ENCODE assay signal across 19 cellular contexts in genomic region chr15:84822774-84823579, GRCh38. TPM values are rescaled to one million over a fixed set of nuclear protein-coding genes. Genes with fewer than 3 reads are reported as not detected.
DNase-seq lines count a peak whose midpoint lies in the region; ATAC-seq, FAIRE-seq and TF ChIP-seq lines count a peak whose summit lies in the region.
"Had no signal": no experiment of that assay in that cellular context is flagged by ENCODE, and none has a peak within 500 bp of the region (broad histone marks: within the 10 kb centered on the region; RNA-seq: fewer than 3 reads in every experiment).

No MANE protein-coding gene starts in this region.

- no peaks in the 10 kb centered on the region for H3K27me3 ChIP-seq in GM23338 (ENCODE audit: insufficient read depth)
- H3K27me3 ChIP-seq in spleen (replicated peaks in 1 of 7), result peaks cover 0 to 1% (median 0%) of the 10 kb centered on the region in 7 donors
- H3K27me3 ChIP-seq: adrenal gland, cardiac muscle cell had no signal

- no peak overlapping the region for H3K9ac ChIP-seq in kidney (ENCODE audit: low read length in 2 of 2)

- peaks cover 4% of the 10 kb centered on the region; the same call in 1 of the 2 replicates for H3K36me3 ChIP-seq in GM23338 (ENCODE audit: insufficient read depth)
- H3K36me3 ChIP-seq in kidney (ENCODE audit: control insufficient read depth in 1 of 2, insufficient read depth in 2 of 2, low read length in 2 of 2), result peaks cover 0 to 6% of the 10 kb centered on the region in 2 donors
- no peaks in the 10 kb centered on the region for H3K36me3 ChIP-seq in spleen
- H3K36me3 ChIP-seq: adrenal gland had no signal

- H3K4me2 ChIP-seq in GM23338, result no peak overlapping the region
- H3K4me2 ChIP-seq: PC-9 had no signal

- no peaks in the 10 kb centered on the region for H3K9me3 Mint-ChIP-seq in GM23338
- H3K9me3 Mint-ChIP-seq in activated naive CD4-positive, alpha-beta T cell treated with anti-CD3 and anti-CD28 coated beads for 36 hours, result no peaks in the 10 kb centered on the region
- H3K9me3 Mint-ChIP-seq: memory B cell had no signal

- DNase-seq in GM23338 (ENCODE audit: low spot score) (no peak), NCI-H526 treated with DMSO at 0.1 percent for 48 hours (lab: John Stamatoyannopoulos, UW) (peak; percentile 6), kidney (no peak), spleen (peak; percentile 34), NCI-H2081 treated with DMSO at 0.1 percent for 48 hours (lab: John Stamatoyannopoulos, UW) (no peak)
- no peak for DNase-seq in activated T-cell treated with anti-CD3 and anti-CD28 coated beads, Interleukin-2, amount 50 U/mL, for 1 hour
- DNase-seq in activated naive CD4-positive, alpha-beta T cell treated with anti-CD3 and anti-CD28 coated beads for 36 hours, result no peak
- DNase-seq: activated CD4-positive, alpha-beta T cell treated with anti-CD3 and anti-CD28 coated beads for 36 hours; activated CD8-positive, alpha-beta memory T cell treated with anti-CD3 and anti-CD28 coated beads, Interleukin-2, amount 10 ng/mL, durations not matched to agents 7 days and 5 days; adrenal gland; EL; H7; NCI-H2081; NCI-H774; PC-9; stimulated activated naive CD4-positive, alpha-beta T cell had no signal

- peaks cover 21% of the 10 kb centered on the region for H3K79me2 ChIP-seq in GM23338 (replicated peaks; ENCODE audit: insufficient read depth)

- H3K9me3 ChIP-seq in kidney (ENCODE audit: control insufficient read depth in 1 of 2, low read length in 2 of 2), result no peaks in the 10 kb centered on the region
- H3K9me3 ChIP-seq in spleen, result no peaks in the 10 kb centered on the region
- H3K9me3 ChIP-seq: adrenal gland had no signal

- H3K9me2 ChIP-seq in GM23338 (ENCODE audit: insufficient read depth), result no peaks in the 10 kb centered on the region

- no peaks in the 10 kb centered on the region for H3F3A ChIP-seq in GM23338 (replicated peaks; ENCODE audit: low read depth)

- H4K20me1 ChIP-seq in GM23338 (replicated peaks; ENCODE audit: insufficient read depth), result peaks cover 3% of the 10 kb centered on the region

- TF ChIP-seq POLR2A in spleen (IDR thresholded peaks at IDR 0.05), result no peak

- H2AFZ ChIP-seq in GM23338, result no peak overlapping the region
- H2AFZ ChIP-seq: PC-9 had no signal

- intact Hi-C loops in kidney (cut with DNase I), result no loop called here
- intact Hi-C loops in spleen (cut with DNase I; ENCODE audit: low total_unique reads), result no loop called here
- intact Hi-C loops in activated naive CD4-positive, alpha-beta T cell treated with anti-CD3 and anti-CD28 coated beads for 36 hours (cut with micrococcal nuclease), result no loop called here

- H3K36me3 Mint-ChIP-seq in GM23338 (ENCODE audit: low read depth), result peaks cover 9% of the 10 kb centered on the region
- H3K36me3 Mint-ChIP-seq in activated naive CD4-positive, alpha-beta T cell treated with anti-CD3 and anti-CD28 coated beads for 36 hours (ENCODE audit: low read depth), result no peaks in the 10 kb centered on the region
- H3K36me3 Mint-ChIP-seq: activated CD8-positive, alpha-beta memory T cell treated with anti-CD3 and anti-CD28 coated beads, Interleukin-2, amount 10 ng/mL, durations not matched to agents 7 days and 5 days; memory B cell had no signal

- peaks cover 43% of the 10 kb centered on the region for H3K4me1 Mint-ChIP-seq in GM23338
- peaks cover 3% of the 10 kb centered on the region for H3K4me1 Mint-ChIP-seq in activated naive CD4-positive, alpha-beta T cell treated with anti-CD3 and anti-CD28 coated beads for 36 hours (ENCODE audit: low read depth)

- TF ChIP-seq CTCF in GM23338 (conservative IDR thresholded peaks at IDR 0.05; ENCODE audit: low read depth in 2 of 2), result no peak
- TF ChIP-seq CTCF in kidney (IDR thresholded peaks at IDR 0.05; ENCODE audit: borderline replicate concordance, extremely low read depth, insufficient read depth), result no peak
- TF ChIP-seq CTCF in spleen (IDR thresholded peaks at IDR 0.05 in 8 of 11, conservative IDR thresholded peaks at IDR 0.05 in 3 of 11), result no peak

- peak overlapping the region; percentile 76; the same call in 1 of the 2 replicates for H3K27ac Mint-ChIP-seq in GM23338
- H3K27ac Mint-ChIP-seq in activated naive CD4-positive, alpha-beta T cell treated with anti-CD3 and anti-CD28 coated beads for 36 hours, result no peak overlapping the region
- H3K27ac Mint-ChIP-seq: activated CD4-positive, alpha-beta T cell treated with anti-CD3 and anti-CD28 coated beads for 36 hours; activated CD8-positive, alpha-beta memory T cell treated with anti-CD3 and anti-CD28 coated beads, Interleukin-2, amount 10 ng/mL, durations not matched to agents 7 days and 5 days; memory B cell had no signal

- peaks cover 17% of the 10 kb centered on the region for H3K4me1 ChIP-seq in GM23338 (ENCODE audit: insufficient read depth)
- H3K4me1 ChIP-seq in kidney (ENCODE audit: control insufficient read depth in 1 of 2, insufficient read depth in 1 of 2, low read depth in 1 of 2, low read length in 2 of 2), result peaks cover 48 to 58% of the 10 kb centered on the region in 2 donors
- peaks cover 0 to 34% (median 11%) of the 10 kb centered on the region in 6 donors for H3K4me1 ChIP-seq in spleen

- H3K27ac ChIP-seq in GM23338 (ENCODE audit: low read depth) (no peak overlapping the region; the same call in 1 of the 2 replicates), kidney (ENCODE audit: low read depth in 2 of 2, low read length in 2 of 2) (peak overlapping the region; percentile 25 to 50), spleen (peak overlapping the region in 2 of 8 donors; percentile 48)
- H3K27ac ChIP-seq: cardiac muscle cell, PC-9 had no signal

- FAIRE-seq in kidney (lab: Jason Lieb, UNC), result no peak

- no peak overlapping the region for H3K4me3 Mint-ChIP-seq in GM23338
- no peak overlapping the region for H3K4me3 Mint-ChIP-seq in activated naive CD4-positive, alpha-beta T cell treated with anti-CD3 and anti-CD28 coated beads for 36 hours
- H3K4me3 Mint-ChIP-seq: activated CD4-positive, alpha-beta T cell treated with anti-CD3 and anti-CD28 coated beads for 36 hours; activated CD8-positive, alpha-beta memory T cell treated with anti-CD3 and anti-CD28 coated beads, Interleukin-2, amount 10 ng/mL, durations not matched to agents 7 days and 5 days; memory B cell had no signal

- 74 to 93% (median 86%) methylated on average over 6 of the region's 6 CpGs for WGBS in spleen, 5 donors

- H3K4me3 ChIP-seq in GM23338 (no peak overlapping the region), kidney (ENCODE audit: low read length in 2 of 2) (no peak overlapping the region), spleen (no peak overlapping the region)
- H3K4me3 ChIP-seq: adrenal gland, cardiac muscle cell, PC-9 had no signal

- CTCF ChIA-PET in activated naive CD4-positive, alpha-beta T cell treated with anti-CD3 and anti-CD28 coated beads for 36 hours (lab: Charles Lee), result interaction anchor here (0.5 to 1.0 kb wide), 3 partner anchors 105 to 251 kb away, joined by 3 to 5 read pairs (median 4); no protein-coding TSS in a partner anchor

- H3K27me3 Mint-ChIP-seq in GM23338 (ENCODE audit: insufficient read depth, low read depth, poor library complexity), result peaks cover 2% of the 10 kb centered on the region
- H3K27me3 Mint-ChIP-seq in activated naive CD4-positive, alpha-beta T cell treated with anti-CD3 and anti-CD28 coated beads for 36 hours (ENCODE audit: low read depth), result peaks cover 2% of the 10 kb centered on the region
- H3K27me3 Mint-ChIP-seq: activated CD4-positive, alpha-beta T cell treated with anti-CD3 and anti-CD28 coated beads for 36 hours had no signal

- ATAC-seq in GM23338, result no peak
- ATAC-seq: activated CD4-positive, alpha-beta T cell treated with anti-CD3 and anti-CD28 coated beads for 36 hours; activated CD8-positive, alpha-beta memory T cell treated with anti-CD3 and anti-CD28 coated beads, Interleukin-2, amount 10 ng/mL, durations not matched to agents 7 days and 5 days had no signal

TF ChIP-seq in GM23338, 12 proteins besides CTCF, POLR2A, EP300 and RAD21 (continues in another document):
- no peak for TF ChIP-seq CREB1 (CRISPR knock-in tag; IDR thresholded peaks at IDR 0.05; ENCODE audit: low read depth)
- no peak for TF ChIP-seq STAT1 (IDR thresholded peaks at IDR 0.05; ENCODE audit: unreplicated experiment)
- no peak for TF ChIP-seq ZNF114 (CRISPR knock-in tag; IDR thresholded peaks at IDR 0.05)
- TF ChIP-seq JUNB (IDR thresholded peaks at IDR 0.05; ENCODE audit: unreplicated experiment), result no peak

RNA-seq across cellular contexts. Expression of gene ALPK3, which starts 5.8 kb away (rescaled TPM):
- total RNA-seq in GM23338 (2014; rRNA removed; shearing (Covaris generic)), result 29.7 and 45.7 TPM in 2 replicates
- polyA plus RNA-seq in GM23338 (2016; fragmentation: Nextera tagmentation; extraction: Ambion mirVana) (3.7 and 4.3 TPM in 2 replicates), kidney (ENCODE audit: insufficient read depth, low read depth, low replicate concordance) (3.1 TPM), spleen (under 1 TPM; 0.13 to 0.29 (median 0.14) TPM)
- total RNA-seq in kidney (20.2 TPM), spleen (1 to 10 TPM in 1 of 7 donors, under 1 TPM in 6; 0.69 to 1.1 (median 0.77) TPM)
- under 1 TPM; 0.02 to 0.05 TPM for total RNA-seq in activated naive CD4-positive, alpha-beta T cell treated with anti-CD3 and anti-CD28 coated beads for 36 hours
- polyA plus RNA-seq: neural cell had no signal

Comparison
In these comparisons a context has a peak if more than half of its experiments do, and no peak if none do; other contexts are left out.
1. DNase-seq: peak in NCI-H526 treated with DMSO at 0.1 percent for 48 hours (single experiment) and spleen (single experiment); none in GM23338 (single experiment), kidney (single experiment), activated T-cell treated with anti-CD3 and anti-CD28 coated beads, Interleukin-2, amount 50 U/mL, for 1 hour (single experiment), NCI-H2081 treated with DMSO at 0.1 percent for 48 hours (single experiment) and activated naive CD4-positive, alpha-beta T cell treated with anti-CD3 and anti-CD28 coated beads for 36 hours (single experiment).
2. RNA of gene ALPK3, which starts 5.8 kb away (total RNA-seq): 29.7 to 45.7 TPM in GM23338 and 20.2 TPM in kidney (single experiment); 0.69 to 1.1 TPM in spleen and 0.02 to 0.05 TPM in activated naive CD4-positive, alpha-beta T cell treated with anti-CD3 and anti-CD28 coated beads for 36 hours; every median in the first group is over 10 times any median in the second.